Comparison of ENCODE assay signal across 21 cellular contexts in genomic region chr14:95832012-95832411, GRCh38. TPM values are rescaled to one million over a fixed set of nuclear protein-coding genes. Genes with fewer than 3 reads are reported as not detected.
"Had no signal": no experiment of that assay in that cellular context is flagged by ENCODE, and none has a peak within 500 bp of the region (broad histone marks: within the 10 kb centered on the region; RNA-seq: fewer than 3 reads in every experiment).

No MANE protein-coding gene starts in this region.

- H3K4me3 ChIP-seq: cardiac muscle cell, MG63 had no signal

- H3K27me3 ChIP-seq: brain microvascular endothelial cell, cardiac muscle cell, MG63 had no signal

- ATAC-seq: activated T-cell treated with anti-CD3 and anti-CD28 coated beads, Interleukin-2, amount 50 U/mL, for 4 hours; PC-3 had no signal

- H3K27ac ChIP-seq: brain microvascular endothelial cell, cardiac muscle cell had no signal

- DNase-seq: activated B cell treated with CpG ODN at 0.5 μM for 24 hours; activated CD4-positive, alpha-beta T cell treated with anti-CD3 and anti-CD28 coated beads for 1 hour; activated CD4-positive, alpha-beta T cell treated with anti-CD3 and anti-CD28 coated beads, Interleukin-2, amount 10 ng/mL, durations not matched to agents 24 days and 14 days; activated CD4-positive, alpha-beta T cell treated with anti-CD3 and anti-CD28 coated beads, Interleukin-2, amount 50 U/mL, for 48 hours; activated effector memory CD4-positive, alpha-beta T cell treated with anti-CD3 and anti-CD28 coated beads, Interleukin-2, amount 50 U/mL, for 16 hours; activated naive CD4-positive, alpha-beta T cell treated with Interleukin-2 at 50 U/mL for 16 hours; activated T-cell treated with anti-CD3 and anti-CD28 coated beads, Interleukin-2, amount 50 U/mL, for 4 hours; brain microvascular endothelial cell; MG63; MV-4-11; NCI-H1092 treated with DMSO at 0.1 percent for 48 hours; NCI-H1417 treated with DMSO at 0.1 percent for 48 hours; NCI-H1694; NCI-H2029; NCI-H510A treated with DMSO at 0.1 percent for 48 hours; PC-3; SHP77; T-helper 9 cell had no signal

- H3K9me3 Mint-ChIP-seq: activated T-cell treated with anti-CD3 and anti-CD28 coated beads, Interleukin-2, amount 50 U/mL, for 4 hours; T-helper 1 cell treated with Interleukin-12 subunit alpha and Interleukin-12 subunit beta and Interleukin-4 antibody, amounts not matched to agents 30 μg/mL and 1 μg/mL, for 36 hours had no signal

- H3K27me3 Mint-ChIP-seq: activated CD4-positive, alpha-beta T cell treated with anti-CD3 and anti-CD28 coated beads, Interleukin-2, amount 10 ng/mL, durations not matched to agents 24 days and 14 days had no signal

- H3K27ac Mint-ChIP-seq: activated B cell treated with CpG ODN at 0.5 μM for 24 hours; activated CD4-positive, alpha-beta T cell treated with anti-CD3 and anti-CD28 coated beads, Interleukin-2, amount 10 ng/mL, durations not matched to agents 24 days and 14 days; activated naive CD8-positive, alpha-beta T cell; T-helper 1 cell treated with Interleukin-12 subunit alpha and Interleukin-12 subunit beta and Interleukin-4 antibody, amounts not matched to agents 30 μg/mL and 1 μg/mL, for 36 hours had no signal

- H3K4me3 Mint-ChIP-seq: activated B cell treated with CpG ODN at 0.5 μM for 24 hours; activated CD4-positive, alpha-beta T cell treated with anti-CD3 and anti-CD28 coated beads, Interleukin-2, amount 10 ng/mL, durations not matched to agents 24 days and 14 days; activated naive CD8-positive, alpha-beta T cell; activated T-cell treated with anti-CD3 and anti-CD28 coated beads, Interleukin-2, amount 50 U/mL, for 4 hours; T-helper 1 cell treated with Interleukin-12 subunit alpha and Interleukin-12 subunit beta and Interleukin-4 antibody, amounts not matched to agents 30 μg/mL and 1 μg/mL, for 36 hours had no signal

- H3K36me3 Mint-ChIP-seq: activated naive CD8-positive, alpha-beta T cell had no signal

- H3K9me3 ChIP-seq: MG63 had no signal

- H3K36me3 ChIP-seq: brain microvascular endothelial cell, cardiac muscle cell, MG63 had no signal

RNA-seq across cellular contexts. Expression of gene TUNAR, which starts 44.6 kb away (rescaled TPM):
- total RNA-seq: activated CD4-positive, alpha-beta T cell treated with anti-CD3 and anti-CD28 coated beads, Interleukin-2, amount 10 ng/mL, durations not matched to agents 24 days and 14 days; activated T-cell treated with anti-CD3 and anti-CD28 coated beads, Interleukin-2, amount 50 U/mL, for 4 hours; PC-3 had no signal
